ENCODE assay signal across 29 cellular contexts in genomic region chr2:163236553-163236952, GRCh38.
"Had no signal": no experiment of that assay in that cellular context is flagged by ENCODE, and none has a peak within 500 bp of the region (broad histone marks: within the 10 kb centered on the region; RNA-seq: fewer than 3 reads in every experiment).

No MANE protein-coding gene starts in this region.

- H3K4me1 ChIP-seq: neural progenitor cell, parathyroid adenoma, psoas muscle, spleen, suprapubic skin, testis, tibial artery, transverse colon, upper lobe of right lung, vagina had no signal

- H3K9me3 ChIP-seq: ovary, testis, vagina had no signal

- H3K4me3 ChIP-seq: neural progenitor cell, ovary, psoas muscle, skin epidermis, smooth muscle cell, spleen, suprapubic skin, testis, tibial artery, transverse colon, upper lobe of right lung, vagina had no signal

- H3K27me3 ChIP-seq: neural progenitor cell, ovary, spleen, suprapubic skin, testis, tibial artery, transverse colon, upper lobe of right lung, vagina had no signal

- H2AFZ ChIP-seq: neural progenitor cell, parathyroid adenoma had no signal

- H3K4me2 ChIP-seq: neural progenitor cell, smooth muscle cell had no signal

- DNase-seq: naive thymus-derived CD4-positive, alpha-beta T cell; natural killer cell; occipital lobe; ovary; posterior cingulate gyrus; psoas muscle; right cardiac atrium; spleen; stimulated activated CD4-positive, alpha-beta T cell treated with anti-CD3 and anti-CD28 coated beads, Interleukin-12 subunit alpha, Interleukin-12 subunit beta, amount 100 ng/mL, for 4 hours; stimulated activated CD4-positive, alpha-beta T cell treated with anti-CD3 and anti-CD28 coated beads, Interleukin-1b, Interleukin-23, amount 100 ng/mL, for 48 hours; stimulated activated CD4-positive, alpha-beta T cell treated with anti-CD3 and anti-CD28 coated beads, Interleukin-4, amount 100 ng/mL, for 1 hour; stimulated activated CD4-positive, alpha-beta T cell treated with anti-CD3 and anti-CD28 coated beads, Interleukin-4, amount 100 ng/mL, for 4 hours; stimulated activated CD8-positive, alpha-beta memory T cell treated with anti-CD3 and anti-CD28 coated beads, Interleukin-4, amount 100 ng/mL, for 48 hours; stimulated activated naive CD4-positive, alpha-beta T cell; stimulated activated naive CD8-positive, alpha-beta T cell treated with anti-CD3 and anti-CD28 coated beads, Interleukin-15, amount 100 ng/mL, for 72 hours; stimulated activated naive CD8-positive, alpha-beta T cell treated with anti-CD3 and anti-CD28 coated beads, Interleukin-15, Interleukin-2, amounts not matched to agents 100 U/mL and 50 U/mL, for 24 hours; substantia nigra; testis; tibial artery; transverse colon; upper lobe of right lung had no signal

- H3K27ac ChIP-seq: neural progenitor cell, ovary, parathyroid adenoma, psoas muscle, skin epidermis, spleen, suprapubic skin, testis, tibial artery, transverse colon, upper lobe of right lung, vagina had no signal

- H3K9ac ChIP-seq: neural progenitor cell, parathyroid adenoma had no signal

- H3K79me2 ChIP-seq: parathyroid adenoma had no signal

- H3K36me3 ChIP-seq: ovary, spleen, suprapubic skin, tibial artery, transverse colon, upper lobe of right lung, vagina had no signal

- ATAC-seq: naive thymus-derived CD4-positive, alpha-beta T cell; natural killer cell; psoas muscle; right cardiac atrium; sciatic nerve; stimulated activated memory B cell treated with anti-CD40 and anti-IgM and Interleukin-4, amounts not matched to agents 10 μg/mL and 1 μg/mL and 100 μg/mL, for 72 hours; stimulated activated naive CD8-positive, alpha-beta T cell treated with anti-CD3 and anti-CD28 coated beads, Interleukin-15, amount 100 ng/mL, for 72 hours; stimulated activated naive CD8-positive, alpha-beta T cell treated with anti-CD3 and anti-CD28 coated beads, Interleukin-15, Interleukin-2, amounts not matched to agents 100 U/mL and 50 U/mL, for 24 hours; upper lobe of right lung had no signal
